9 cellular contexts compared by ENCODE assay signal in the genomic region with DNA sequence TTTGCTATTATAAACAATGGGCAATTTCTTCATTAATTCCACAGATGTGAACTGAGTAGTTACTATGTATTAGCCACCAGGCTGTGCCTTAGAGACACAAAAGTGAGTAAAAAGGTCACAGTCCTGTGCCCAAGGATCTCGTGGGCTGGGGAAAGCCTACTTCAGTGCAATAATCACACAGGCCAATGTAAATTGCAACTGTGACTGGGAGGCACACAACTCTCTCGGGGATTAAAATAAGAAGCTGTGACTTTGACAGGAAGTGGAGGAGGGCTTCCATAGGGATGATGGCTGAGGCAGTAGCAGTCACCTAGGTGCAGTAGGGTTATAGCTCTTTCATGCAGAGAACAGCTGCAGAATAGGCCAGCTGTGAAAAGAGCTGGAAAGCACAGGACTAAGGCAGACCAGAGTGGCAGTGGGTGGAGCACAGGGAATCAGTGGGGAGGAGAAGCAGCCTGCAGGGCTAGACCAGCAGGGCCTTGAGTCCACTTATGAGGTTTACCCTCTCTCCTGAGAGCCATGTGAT.
DNase-seq lines count a peak whose midpoint lies in the region; ATAC-seq lines count a peak whose summit lies in the region.
"Had no signal": no experiment of that assay in that cellular context is flagged by ENCODE, and none has a peak within 500 bp of the region (broad histone marks: within the 10 kb centered on the region; RNA-seq: fewer than 3 reads in every experiment).

No MANE protein-coding gene starts in this region.

- ATAC-seq in GM21390 (IDR thresholded peaks at IDR 0.05; ENCODE audit: unreplicated experiment) (peak; percentile 51), HG03139 (IDR thresholded peaks at IDR 0.05; ENCODE audit: unreplicated experiment) (no peak)

- in situ Hi-C loops in SK-MEL-5 (cut with HindIII; ENCODE audit: low pct_unique_long_range_greater_than_20kb, low sequenced_read_pairs), result no loop called here

- DNase-seq in COLO668 (lab: John Stamatoyannopoulos, UW; ENCODE audit: unreplicated experiment) (peak; percentile 17), SK-MEL-5 (ENCODE audit: low read depth, low spot score) (peak; percentile 38), kidney tubule cell (ENCODE audit: low spot score) (peak; percentile 37), NOMO-1 treated with DMSO at 0.1 percent for 48 hours (lab: John Stamatoyannopoulos, UW; ENCODE audit: unreplicated experiment) (no peak), SK-N-DZ (ENCODE audit: low spot score) (no peak), germinal center (ENCODE audit: low spot score) (no peak)
- DNase-seq: MG63 had no signal

Comparison
In these comparisons a context has a peak if more than half of its experiments do, and no peak if none do; other contexts are left out.
1. DNase-seq: peak in COLO668 (single experiment), SK-MEL-5 (single experiment) and kidney tubule cell (single experiment); none in NOMO-1 treated with DMSO at 0.1 percent for 48 hours (single experiment), SK-N-DZ (single experiment) and germinal center (single experiment).